In the genomic region with DNA sequence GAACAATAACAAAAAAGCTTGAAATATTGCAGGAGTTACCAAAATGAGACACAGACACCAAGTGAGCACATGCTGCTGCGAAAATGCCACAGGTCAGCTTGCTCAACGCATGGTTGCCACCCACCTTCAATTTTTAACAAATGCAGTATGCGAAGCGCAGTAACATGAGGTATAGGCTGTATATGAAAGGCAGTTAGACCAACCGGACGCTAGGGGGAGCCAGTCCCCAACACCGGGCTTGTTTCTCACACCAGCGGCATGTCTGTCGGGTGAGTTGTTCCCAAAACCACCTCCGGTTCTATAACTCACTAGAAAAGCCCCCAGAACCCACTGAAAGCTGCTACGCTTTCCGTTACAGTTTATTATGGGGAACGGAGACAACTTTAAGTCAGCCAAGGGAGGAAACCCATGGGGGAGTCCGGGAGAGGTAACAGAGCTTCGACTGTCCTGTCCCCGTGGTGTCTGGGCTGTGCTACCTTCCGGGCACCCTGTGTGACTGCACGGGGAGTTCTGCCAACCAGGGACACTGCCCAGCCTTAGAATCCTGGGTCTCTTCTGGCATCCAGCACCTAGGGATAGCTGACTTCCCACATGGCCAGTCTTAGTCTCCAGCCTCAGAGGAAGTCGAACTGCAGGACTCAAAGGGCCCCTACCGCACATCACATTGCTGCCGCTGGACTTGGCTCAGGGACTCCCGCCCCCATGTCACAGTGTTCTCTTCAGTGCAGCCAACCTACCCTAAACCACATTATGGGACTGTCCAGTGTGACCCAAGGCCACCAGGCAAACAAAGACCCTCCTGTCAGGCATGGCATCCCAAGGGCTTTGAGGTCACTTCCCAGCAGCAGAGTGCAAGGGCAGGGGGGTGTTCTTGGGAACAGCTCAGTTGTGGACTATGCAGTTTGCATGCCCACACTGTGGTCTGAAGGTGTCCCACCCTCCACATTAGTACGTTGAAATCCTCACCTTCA, we compare ENCODE assay signal across 8 cellular contexts. TPM values are rescaled to one million over a fixed set of nuclear protein-coding genes. Genes with fewer than 3 reads are reported as not detected.
DNase-seq lines count a peak whose midpoint lies in the region; ATAC-seq and TF ChIP-seq lines count a peak whose summit lies in the region.

No MANE protein-coding gene starts in this region.

- intact Hi-C loops in left cardiac atrium (cut with DNase I) = no loop called here

- peak overlapping the region; percentile 76 for H3K4me3 Mint-ChIP-seq in activated naive CD8-positive, alpha-beta T cell treated with anti-CD3 and anti-CD28 coated beads, Interleukin-2, amount 10 ng/mL, durations not matched to agents 7 days and 5 days

- ATAC-seq in HG02798 (IDR thresholded peaks at IDR 0.05; ENCODE audit: poor library complexity, unreplicated experiment) = peak; percentile 96
- peak; percentile 96 for ATAC-seq in activated naive CD8-positive, alpha-beta T cell treated with anti-CD3 and anti-CD28 coated beads, Interleukin-2, amount 10 ng/mL, durations not matched to agents 7 days and 5 days (ENCODE audit: low read depth)
- peak; percentile 93 to 94 for ATAC-seq in left cardiac atrium

- POLR2A ChIA-PET in activated naive CD8-positive, alpha-beta T cell treated with anti-CD3 and anti-CD28 coated beads, Interleukin-2, amount 10 ng/mL, durations not matched to agents 7 days and 5 days (lab: Charles Lee) = interaction anchor here (0.8 to 3.3 kb wide), 8 partner anchors 11 to 94 kb away, joined by 4 to 31 read pairs (median 6); a partner anchor contains a TSS

- peak overlapping the region; percentile 68 for H3K27ac Mint-ChIP-seq in activated naive CD8-positive, alpha-beta T cell treated with anti-CD3 and anti-CD28 coated beads, Interleukin-2, amount 10 ng/mL, durations not matched to agents 7 days and 5 days

- H3K9me3 Mint-ChIP-seq in activated naive CD8-positive, alpha-beta T cell treated with anti-CD3 and anti-CD28 coated beads, Interleukin-2, amount 10 ng/mL, durations not matched to agents 7 days and 5 days = no peaks in the 10 kb centered on the region

- peak; percentile 86 for TF ChIP-seq CTCF in GM13976 (IDR thresholded peaks at IDR 0.05; ENCODE audit: borderline replicate concordance, control extremely low read depth, extremely low read depth, insufficient read depth, missing control alignments)

- DNase-seq in GM13976 (ENCODE audit: low spot score) = peak; percentile 84
- peak; percentile 66 for DNase-seq in NCI-H1105 treated with DMSO at 0.1 percent for 48 hours (lab: John Stamatoyannopoulos, UW)
- peak; percentile 83 for DNase-seq in SW480 (ENCODE audit: low spot score)
- peak; percentile 86 for DNase-seq in activated naive CD8-positive, alpha-beta T cell treated with anti-CD3 and anti-CD28 coated beads, Interleukin-2, amount 10 ng/mL, durations not matched to agents 7 days and 5 days
- DNase-seq in left cardiac atrium = peak; percentile 85
- peak; percentile 81 for DNase-seq in retina
- no peak for DNase-seq in mesenteric fat pad (ENCODE audit: low spot score)

- peaks cover 32% of the 10 kb centered on the region for H3K4me1 Mint-ChIP-seq in activated naive CD8-positive, alpha-beta T cell treated with anti-CD3 and anti-CD28 coated beads, Interleukin-2, amount 10 ng/mL, durations not matched to agents 7 days and 5 days

- peaks cover 2% of the 10 kb centered on the region for H3K27me3 Mint-ChIP-seq in activated naive CD8-positive, alpha-beta T cell treated with anti-CD3 and anti-CD28 coated beads, Interleukin-2, amount 10 ng/mL, durations not matched to agents 7 days and 5 days

- in situ Hi-C loops in GM13976 (cut with MboI; ENCODE audit: low sequenced_read_pairs, unreplicated experiment) = no loop called here

- peaks cover 10% of the 10 kb centered on the region for H3K36me3 Mint-ChIP-seq in activated naive CD8-positive, alpha-beta T cell treated with anti-CD3 and anti-CD28 coated beads, Interleukin-2, amount 10 ng/mL, durations not matched to agents 7 days and 5 days

RNA-seq across cellular contexts. Expression of a gene that starts 14.0 kb away (rescaled TPM):
- total RNA-seq in activated naive CD8-positive, alpha-beta T cell treated with anti-CD3 and anti-CD28 coated beads, Interleukin-2, amount 10 ng/mL, durations not matched to agents 7 days and 5 days = 100 to 1,000 TPM; 128 to 143 TPM
- total RNA-seq in left cardiac atrium (10 to 100 TPM; 78.4 to 88.2 TPM), mesenteric fat pad (82.4 TPM)
